Comparison of ENCODE assay signal across 24 cellular contexts in genomic region chr12:27585739-27586265, GRCh38.
DNase-seq lines count a peak whose midpoint lies in the region; ATAC-seq and TF ChIP-seq lines count a peak whose summit lies in the region.
"Had no signal": no experiment of that assay in that cellular context is flagged by ENCODE, and none has a peak within 500 bp of the region (broad histone marks: within the 10 kb centered on the region; RNA-seq: fewer than 3 reads in every experiment).

No MANE protein-coding gene starts in this region.

- H3K4me3 Mint-ChIP-seq in endodermal cell, result no peak overlapping the region
- H3K4me3 Mint-ChIP-seq: immature natural killer cell; naive thymus-derived CD4-positive, alpha-beta T cell had no signal

- TF ChIP-seq EP300 in Ishikawa (IDR thresholded peaks at IDR 0.05; ENCODE audit: borderline replicate concordance), result no peak

- TF ChIP-seq CTCF in endodermal cell (conservative IDR thresholded peaks at IDR 0.05), result no peak
- no peak for TF ChIP-seq CTCF in testis (IDR thresholded peaks at IDR 0.05)

- no peak overlapping the region for H3K9ac ChIP-seq in endodermal cell (ENCODE audit: extremely low read depth, low read length, poor library complexity, severe bottlenecking)

- H3K4me1 ChIP-seq in endodermal cell (ENCODE audit: control insufficient read depth, insufficient read depth, low read length) (peaks cover 5% of the 10 kb centered on the region), testis (peaks cover 14% of the 10 kb centered on the region), SJCRH30 (no peaks in the 10 kb centered on the region)

- H3K9me3 ChIP-seq in endodermal cell (ENCODE audit: control insufficient read depth, low read length) (no peaks in the 10 kb centered on the region), testis (no peaks in the 10 kb centered on the region), SJCRH30 (replicated peaks) (no peaks in the 10 kb centered on the region)
- H3K9me3 ChIP-seq: left lung, spleen, upper lobe of left lung had no signal

- no peak overlapping the region for H3K27ac ChIP-seq in endodermal cell (ENCODE audit: low read depth, low read length)
- H3K27ac ChIP-seq in testis, result peak overlapping the region; percentile 53 to 86
- H3K27ac ChIP-seq in SJCRH30, result no peak overlapping the region
- H3K27ac ChIP-seq: VCaP had no signal

- H3K4me3 ChIP-seq in endodermal cell (ENCODE audit: low read length) (no peak overlapping the region), testis (no peak overlapping the region), SJCRH30 (no peak overlapping the region)
- H3K4me3 ChIP-seq: left lung, spleen, upper lobe of left lung had no signal

- DNase-seq in NOMO-1 treated with DMSO at 0.1 percent for 48 hours (lab: John Stamatoyannopoulos, UW; ENCODE audit: unreplicated experiment) (peak; percentile 12), endodermal cell (no peak), testis (no peak), sciatic nerve (ENCODE audit: low spot score) (no peak), SJCRH30 (no peak), left colon (no peak)
- DNase-seq: activated CD4-positive, alpha-beta T cell treated with anti-CD3 and anti-CD28 coated beads for 48 hours; activated gamma-delta T cell; activated T-cell treated with anti-CD3 and anti-CD28 coated beads, Interleukin-2, amount 50 U/mL, for 1 hour; DND-41; hypothalamus; immature natural killer cell; left lung; naive thymus-derived CD4-positive, alpha-beta T cell; NCI-H1417; NCI-H2081; NCI-H446; NCI-H774; OCI-M1; spleen; upper lobe of left lung had no signal

- H3K27me3 ChIP-seq in endodermal cell (ENCODE audit: control insufficient read depth, insufficient read depth, low read length, poor library complexity, severe bottlenecking), result no peaks in the 10 kb centered on the region
- no peaks in the 10 kb centered on the region for H3K27me3 ChIP-seq in testis
- H3K27me3 ChIP-seq in SJCRH30, result no peaks in the 10 kb centered on the region
- H3K27me3 ChIP-seq: left lung, spleen, upper lobe of left lung had no signal

- H3K9me3 Mint-ChIP-seq in endodermal cell, result no peaks in the 10 kb centered on the region
- H3K9me3 Mint-ChIP-seq: immature natural killer cell; naive thymus-derived CD4-positive, alpha-beta T cell had no signal

- intact Hi-C loops in testis (cut with DNase I; ENCODE audit: low total_unique reads) (no loop called here), sciatic nerve (cut with DNase I) (no loop called here), left colon (cut with DNase I, micrococcal nuclease) (no loop called here)

- TF ChIP-seq RAD21 in Ishikawa (IDR thresholded peaks at IDR 0.05; ENCODE audit: low read depth), result no peak

- peaks cover 65% of the 10 kb centered on the region for H3K4me1 Mint-ChIP-seq in endodermal cell

- peak overlapping the region; percentile 9 for H3K27ac Mint-ChIP-seq in endodermal cell
- H3K27ac Mint-ChIP-seq: immature natural killer cell; naive thymus-derived CD4-positive, alpha-beta T cell had no signal

- peaks cover 18% of the 10 kb centered on the region for H3K36me3 Mint-ChIP-seq in endodermal cell (ENCODE audit: low read depth)
- H3K36me3 Mint-ChIP-seq: immature natural killer cell had no signal

- no peaks in the 10 kb centered on the region for H3K27me3 Mint-ChIP-seq in endodermal cell (ENCODE audit: insufficient read depth)
- H3K27me3 Mint-ChIP-seq: naive thymus-derived CD4-positive, alpha-beta T cell had no signal

- TF ChIP-seq POLR2A in testis (IDR thresholded peaks at IDR 0.05), result no peak

- WGBS in endodermal cell (ENCODE audit: insufficient coverage in 1 of 2, insufficient read length in 1 of 2), 2 experiments, result 93 to 94% methylated on average over 3 of the region's 3 CpGs
- 68 to 78% methylated on average over 3 of the region's 3 CpGs for WGBS in testis, 2 donors

- H3K36me3 ChIP-seq in endodermal cell (ENCODE audit: control insufficient read depth, insufficient read depth, low read length) (peaks cover 7% of the 10 kb centered on the region), testis (ENCODE audit: low read depth, missing control alignments) (no peaks in the 10 kb centered on the region), SJCRH30 (no peaks in the 10 kb centered on the region)
- H3K36me3 ChIP-seq: left lung, spleen, upper lobe of left lung had no signal

- ATAC-seq in sciatic nerve, result no peak
- no peak for ATAC-seq in left colon
- ATAC-seq: left lung; naive thymus-derived CD4-positive, alpha-beta T cell; Right ventricle myocardium inferior had no signal

TF ChIP-seq in Ishikawa, 13 proteins besides CTCF, POLR2A, EP300 and RAD21:
- TF ChIP-seq CEBPB (IDR thresholded peaks at IDR 0.05) (peak; percentile 83), YY1 (IDR thresholded peaks at IDR 0.05; ENCODE audit: low read depth) (no peak)
TF ChIP-seq in Ishikawa: peak in this region for 1.

Comparison
In these comparisons a context has a peak if more than half of its experiments do, and no peak if none do; other contexts are left out.
1. H3K27ac ChIP-seq: peak in testis (2 of 2); none in endodermal cell (single experiment) and SJCRH30 (single experiment).